ENCODE assay signal across 9 cellular contexts in genomic region chr17:78979780-78980623, GRCh38. TPM values are rescaled to one million over a fixed set of nuclear protein-coding genes. Genes with fewer than 3 reads are reported as not detected.
A peak's percentile ranks its signal among the peaks of the same experiment; 100 is the strongest.
DNase-seq lines count a peak whose midpoint lies in the region; ATAC-seq, FAIRE-seq and TF ChIP-seq lines count a peak whose summit lies in the region.
"Had no signal": no experiment of that assay in that cellular context is flagged by ENCODE, and none has a peak within 500 bp of the region (broad histone marks: within the 10 kb centered on the region; RNA-seq: fewer than 3 reads in every experiment).

TSS of gene LGALS3BP (minus strand) at chr17:78979923. CDS start at chr17:78977191, 2,732 bp downstream.

- H3K4me3 ChIP-seq in GM12878: no peak within 1 kb of the TSS
- H3K4me3 ChIP-seq in right atrium auricular region: peak within 1 kb of the TSS; percentile 32 to 50

- no peaks in the 10 kb centered on the region for H4K20me1 ChIP-seq in GM12878 (ENCODE audit: control insufficient read depth, insufficient read depth)

- in situ Hi-C loops in GM12878 (cut with MboI): no loop called here

- BruUV-seq in GM12878 (replicated peaks; lab: Mats Ljungman, UMichigan): no TSS peak

- no peak within 1 kb of the TSS for H3K4me2 ChIP-seq in GM12878 (ENCODE audit: control insufficient read depth, insufficient read depth)

- DNase-seq in AG08395 (ENCODE audit: low spot score) (peak; percentile 85), HPDE6-E6E7 (ENCODE audit: extremely low spot score) (peak; percentile 95), RPMI7951 (ENCODE audit: low read depth) (peak; percentile 92), GM12878 (ENCODE audit: low read depth, low spot score) (no peak), right atrium auricular region (ENCODE audit: low spot score) (peak; percentile 72), putamen (ENCODE audit: low spot score) (peak; percentile 86), NOMO-1 treated with dmso at 0.1 percent for 144 hours (lab: John Stamatoyannopoulos, UW; ENCODE audit: unreplicated experiment) (no peak), GM19240 (ENCODE audit: insufficient read length, low spot score) (no peak)
- DNase-seq: natural killer cell had no signal

- H3K27me3 ChIP-seq in GM12878 (replicated peaks in 1 of 2; ENCODE audit: control insufficient read depth in 2 of 2, insufficient read depth in 2 of 2, low read length in 1 of 2) (no peaks in the 10 kb centered on the region), right atrium auricular region (no peaks in the 10 kb centered on the region)

- no peaks in the 10 kb centered on the region for H3K9me3 ChIP-seq in GM12878 (replicated peaks; ENCODE audit: control insufficient read depth, insufficient read depth, low read length)
- H3K9me3 ChIP-seq in right atrium auricular region: no peaks in the 10 kb centered on the region

- TF ChIP-seq CTCF in GM12878 (IDR thresholded peaks at IDR 0.05 in 2 of 3, conservative IDR thresholded peaks at IDR 0.05 in 1 of 3; ENCODE audit: control insufficient read depth in 2 of 3, extremely low read depth in 1 of 3, insufficient read depth in 1 of 3, low read depth in 3 of 3, low read length in 3 of 3) (no peak), right atrium auricular region (IDR thresholded peaks at IDR 0.05) (no peak)

- no peak for TF ChIP-seq POLR2A in GM12878 (IDR thresholded peaks at IDR 0.05; ENCODE audit: low read depth, low read length)

- no peak for TF ChIP-seq RAD21 in GM12878 (IDR thresholded peaks at IDR 0.05; ENCODE audit: insufficient read depth, low read depth, low read length)

- ATAC-seq in GM12878: peak; percentile 40

- POLR2A ChIA-PET in GM12878 (lab: Charles Lee): no interaction called here

- RAD21 ChIA-PET in GM12878 (lab: Charles Lee; ENCODE audit: unreplicated experiment): no interaction called here

- TF ChIP-seq EP300 in GM12878 (IDR thresholded peaks at IDR 0.05; ENCODE audit: borderline replicate concordance in 1 of 2, control insufficient read depth in 1 of 2, low read depth in 2 of 2, low read length in 2 of 2): no peak

- CTCF ChIA-PET in GM12878 (lab: Yijun Ruan, JAX): interaction anchor here (1.1 to 2.5 kb wide), 2 partner anchors 9 to 64 kb away, joined by 3 to 10 read pairs; no protein-coding TSS in a partner anchor

- WGBS in GM12878 (ENCODE audit: insufficient coverage, insufficient replicate concordance, low lambda C conversion rate, missing lambda C conversion rate): 39% methylated on average over 16 of the region's 16 CpGs

- intact Hi-C loops in GM12878 (cut with micrococcal nuclease; ENCODE audit: unreplicated experiment): no loop called here

- H3K79me2 ChIP-seq in GM12878 (ENCODE audit: control insufficient read depth, insufficient read depth, low read length): no peaks in the 10 kb centered on the region

- SMC1A ChIA-PET in GM12878 (lab: Charles Lee; ENCODE audit: uncharacterized antibody, unreplicated experiment): no interaction called here

- H3K36me3 ChIP-seq in GM12878 (ENCODE audit: control insufficient read depth in 2 of 2, insufficient read depth in 2 of 2, low read length in 1 of 2): no peaks in the 10 kb centered on the region
- no peaks in the 10 kb centered on the region for H3K36me3 ChIP-seq in right atrium auricular region

- H3K9ac ChIP-seq in GM12878 (ENCODE audit: control insufficient read depth, insufficient read depth, low read length): no peak within 1 kb of the TSS

- no peaks in the 10 kb centered on the region; the same call in 1 of the 2 replicates for H3K4me1 ChIP-seq in GM12878 (ENCODE audit: control insufficient read depth, insufficient read depth, low read length)
- peaks cover 0 to 57% of the 10 kb centered on the region in 2 donors for H3K4me1 ChIP-seq in right atrium auricular region

- peak within 1 kb of the TSS; percentile 55 for H2AFZ ChIP-seq in GM12878 (ENCODE audit: control insufficient read depth, low read depth, low read length)

- FAIRE-seq in GM12878 (lab: Jason Lieb, UNC): no peak

- no peak within 1 kb of the TSS for H3K27ac ChIP-seq in GM12878 (ENCODE audit: control insufficient read depth, insufficient read depth)
- peak within 1 kb of the TSS; percentile 78 to 84 for H3K27ac ChIP-seq in right atrium auricular region

TF ChIP-seq in GM12878, 131 proteins besides CTCF, POLR2A, EP300 and RAD21:
- TF ChIP-seq FOS (IDR thresholded peaks at IDR 0.05; ENCODE audit: borderline replicate concordance, extremely low read depth, insufficient read length): no peak
- TF ChIP-seq, protein P1, sequence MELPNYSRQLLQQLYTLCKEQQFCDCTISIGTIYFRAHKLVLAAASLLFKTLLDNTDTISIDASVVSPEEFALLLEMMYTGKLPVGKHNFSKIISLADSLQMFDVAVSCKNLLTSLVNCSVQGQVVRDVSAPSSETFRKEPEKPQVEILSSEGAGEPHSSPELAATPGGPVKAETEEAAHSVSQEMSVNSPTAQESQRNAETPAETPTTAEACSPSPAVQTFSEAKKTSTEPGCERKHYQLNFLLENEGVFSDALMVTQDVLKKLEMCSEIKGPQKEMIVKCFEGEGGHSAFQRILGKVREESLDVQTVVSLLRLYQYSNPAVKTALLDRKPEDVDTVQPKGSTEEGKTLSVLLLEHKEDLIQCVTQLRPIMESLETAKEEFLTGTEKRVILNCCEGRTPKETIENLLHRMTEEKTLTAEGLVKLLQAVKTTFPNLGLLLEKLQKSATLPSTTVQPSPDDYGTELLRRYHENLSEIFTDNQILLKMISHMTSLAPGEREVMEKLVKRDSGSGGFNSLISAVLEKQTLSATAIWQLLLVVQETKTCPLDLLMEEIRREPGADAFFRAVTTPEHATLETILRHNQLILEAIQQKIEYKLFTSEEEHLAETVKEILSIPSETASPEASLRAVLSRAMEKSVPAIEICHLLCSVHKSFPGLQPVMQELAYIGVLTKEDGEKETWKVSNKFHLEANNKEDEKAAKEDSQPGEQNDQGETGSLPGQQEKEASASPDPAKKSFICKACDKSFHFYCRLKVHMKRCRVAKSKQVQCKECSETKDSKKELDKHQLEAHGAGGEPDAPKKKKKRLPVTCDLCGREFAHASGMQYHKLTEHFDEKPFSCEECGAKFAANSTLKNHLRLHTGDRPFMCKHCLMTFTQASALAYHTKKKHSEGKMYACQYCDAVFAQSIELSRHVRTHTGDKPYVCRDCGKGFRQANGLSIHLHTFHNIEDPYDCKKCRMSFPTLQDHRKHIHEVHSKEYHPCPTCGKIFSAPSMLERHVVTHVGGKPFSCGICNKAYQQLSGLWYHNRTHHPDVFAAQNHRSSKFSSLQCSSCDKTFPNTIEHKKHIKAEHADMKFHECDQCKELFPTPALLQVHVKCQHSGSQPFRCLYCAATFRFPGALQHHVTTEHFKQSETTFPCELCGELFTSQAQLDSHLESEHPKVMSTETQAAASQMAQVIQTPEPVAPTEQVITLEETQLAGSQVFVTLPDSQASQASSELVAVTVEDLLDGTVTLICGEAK (IDR thresholded peaks at IDR 0.05; ENCODE audit: borderline replicate concordance): no peak

RNA-seq across cellular contexts. Expression of gene LGALS3BP, which starts in this region (rescaled TPM):
- 524 and 575 TPM in 2 replicates for total RNA-seq in RPMI7951 (2014; rRNA removed; shearing (Covaris generic))
- 2.4 and 4.0 TPM in 2 replicates for total RNA-seq in GM12878 (2013; cell fraction: nucleolus; rRNA removed)
- 1.9 and 2.2 TPM in 2 replicates for total RNA-seq in GM12878 (2014; rRNA removed)
- total RNA-seq in GM12878 (2014; rRNA removed; fragmentation: Illumina TruSeq; extraction: Trizol): 1.0 TPM in 2 replicates
- 5.2 and 5.8 TPM in 2 replicates for total RNA-seq in GM12878 (2021)
- polyA plus RNA-seq in GM12878 (2011; ENCODE audit: low read depth): 1.5 TPM
- polyA plus RNA-seq in GM12878 (2011; rRNA removed): 0.82 and 2.0 TPM in 2 replicates
- polyA plus RNA-seq in GM12878 (2011; cell fraction: cytosol; rRNA removed): 3.4 and 3.5 TPM in 2 replicates
- 9.5 and 14.8 TPM in 2 replicates for polyA plus RNA-seq in GM12878 (2011; cell fraction: nucleus; rRNA removed)
- polyA plus RNA-seq in GM12878 (2012): 2.0 and 2.3 TPM in 2 replicates
- 1.4 and 1.7 TPM in 2 replicates for polyA plus RNA-seq in GM12878 (2014; fragmentation: Illumina TruSeq; extraction: Trizol)
- polyA plus RNA-seq in GM12878 (2014; fragmentation: Nextera tagmentation; extraction: Ambion mirVana): under 1 TPM; 0.52 to 0.62 TPM
- polyA plus RNA-seq in GM12878 (2014; rRNA removed): 1.8 and 2.7 TPM in 2 replicates
- 1 to 10 TPM; 2.0 to 3.5 TPM for polyA plus RNA-seq in GM12878 (2016; fragmentation: Nextera tagmentation; extraction: Ambion mirVana)
- 2.2 and 5.8 TPM in 2 replicates for polyA minus RNA-seq in GM12878 (2011; rRNA and poly(A)+ RNA removed)
- 4.8 and 5.2 TPM in 2 replicates for polyA minus RNA-seq in GM12878 (2011; cell fraction: cytosol; rRNA and poly(A)+ RNA removed)
- 2.2 and 2.5 TPM in 2 replicates for polyA minus RNA-seq in GM12878 (2011; cell fraction: nucleus; rRNA and poly(A)+ RNA removed)
- 100 to 1,000 TPM; 488 to 733 TPM for total RNA-seq in right atrium auricular region

Comparison
In these comparisons a context has a peak if more than half of its experiments do, and no peak if none do; other contexts are left out.
1. RNA of gene LGALS3BP (total RNA-seq): 488 to 733 TPM in right atrium auricular region and 524 to 575 TPM in RPMI7951; 1.0 to 5.8 TPM in GM12878; every median in the first group is over 10 times any median in the second.
2. DNase-seq: peak in AG08395 (single experiment), HPDE6-E6E7 (single experiment), RPMI7951 (single experiment), right atrium auricular region (single experiment) and putamen (single experiment); none in GM12878 (single experiment), NOMO-1 treated with dmso at 0.1 percent for 144 hours (single experiment) and GM19240 (single experiment).